11 cellular contexts compared by ENCODE assay signal in genomic region chr13:98172570-98173405, GRCh38.
DNase-seq lines count a peak whose midpoint lies in the region; ATAC-seq and TF ChIP-seq lines count a peak whose summit lies in the region.
"Had no signal": no experiment of that assay in that cellular context is flagged by ENCODE, and none has a peak within 500 bp of the region (broad histone marks: within the 10 kb centered on the region; RNA-seq: fewer than 3 reads in every experiment).

No MANE protein-coding gene starts in this region.

- H3K9me3 ChIP-seq in HUES6 (ENCODE audit: control insufficient read depth, insufficient read depth, low read depth, low read length) (no peaks in the 10 kb centered on the region), stomach smooth muscle (ENCODE audit: control insufficient read depth in 2 of 2, low read length in 2 of 2) (no peaks in the 10 kb centered on the region)

- DNase-seq in choroid plexus epithelial cell (ENCODE audit: low read depth) (peak; percentile 56), left kidney (ENCODE audit: low read depth, low spot score) (peak; percentile 36), RWPE1 (ENCODE audit: low spot score) (no peak), COR-L47 (lab: John Stamatoyannopoulos, UW) (no peak)
- DNase-seq in stimulated activated naive CD8-positive, alpha-beta T cell treated with anti-CD3 and anti-CD28 coated beads, Interleukin-15, Interleukin-2, amounts not matched to agents 100 U/mL and 50 U/mL, for 24 hours = no peak
- DNase-seq: activated T-cell treated with anti-CD3 and anti-CD28 coated beads, Interleukin-2, amount 50 U/mL, for 4 hours; Karpas-422; SHP77 treated with DMSO at 0.1 percent for 48 hours had no signal

- H3K9ac ChIP-seq in HUES6 (ENCODE audit: low read length) (peak overlapping the region; percentile 5), stomach smooth muscle (ENCODE audit: low read length in 2 of 2) (peak overlapping the region; percentile 39 to 55)

- H3K36me3 ChIP-seq in HUES6 (ENCODE audit: control insufficient read depth, insufficient read depth, low read length) (no peaks in the 10 kb centered on the region), stomach smooth muscle (ENCODE audit: control insufficient read depth in 2 of 2, insufficient read depth in 2 of 2, low read length in 2 of 2) (no peaks in the 10 kb centered on the region)

- TF ChIP-seq CTCF in choroid plexus epithelial cell (conservative IDR thresholded peaks at IDR 0.05; ENCODE audit: low read depth, low read length) (no peak), RWPE1 (conservative IDR thresholded peaks at IDR 0.05; ENCODE audit: low read depth) (no peak)

- peaks cover 39% of the 10 kb centered on the region for H3K4me1 ChIP-seq in HUES6 (ENCODE audit: control insufficient read depth, insufficient read depth, low read length)
- H3K4me1 ChIP-seq in stomach smooth muscle (ENCODE audit: control insufficient read depth, insufficient read depth, low read length) = peaks cover 29% of the 10 kb centered on the region

- H3K27me3 ChIP-seq in HUES6 (ENCODE audit: control insufficient read depth, insufficient read depth, low read length) (no peaks in the 10 kb centered on the region), stomach smooth muscle (ENCODE audit: control insufficient read depth in 1 of 2, insufficient read depth in 2 of 2, low read length in 2 of 2) (no peaks in the 10 kb centered on the region)

- ATAC-seq in stimulated activated naive CD8-positive, alpha-beta T cell treated with anti-CD3 and anti-CD28 coated beads, Interleukin-15, Interleukin-2, amounts not matched to agents 100 U/mL and 50 U/mL, for 24 hours = no peak
- ATAC-seq in GM19351 (IDR thresholded peaks at IDR 0.05; ENCODE audit: unreplicated experiment) = no peak
- ATAC-seq: activated T-cell treated with anti-CD3 and anti-CD28 coated beads, Interleukin-2, amount 50 U/mL, for 4 hours had no signal

- no peak overlapping the region; the same call in 1 of the 2 replicates for H3K27ac ChIP-seq in HUES6 (ENCODE audit: low read depth, low read length)
- peak overlapping the region; percentile 53 for H3K27ac ChIP-seq in stomach smooth muscle (ENCODE audit: low read length)
- no peak overlapping the region for H3K27ac ChIP-seq in RWPE1

- H3K4me3 ChIP-seq in HUES6 (ENCODE audit: low read depth, low read length) (no peak overlapping the region), choroid plexus epithelial cell (ENCODE audit: low read depth, low read length) (no peak overlapping the region), stomach smooth muscle (ENCODE audit: low read length in 2 of 2) (peak overlapping the region; percentile 54 to 65)

- POLR2A ChIA-PET in RWPE1 (lab: Yijun Ruan, JAX; ENCODE audit: low non-redundant PET) = no interaction called here

- CTCF ChIA-PET in RWPE1 (lab: Yijun Ruan, JAX) = interaction anchor here (0.6 kb wide), 1 partner anchor 259 kb away, joined by 3 read pairs; no protein-coding TSS in a partner anchor

Comparison
In these comparisons a context has a peak if more than half of its experiments do, and no peak if none do; other contexts are left out.
1. H3K4me3 ChIP-seq: peak in stomach smooth muscle (2 of 2); none in HUES6 (single experiment) and choroid plexus epithelial cell (single experiment).
2. DNase-seq: peak in choroid plexus epithelial cell (single experiment) and left kidney (single experiment); none in stimulated activated naive CD8-positive, alpha-beta T cell treated with anti-CD3 and anti-CD28 coated beads, Interleukin-15, Interleukin-2, amounts not matched to agents 100 U/mL and 50 U/mL, for 24 hours (single experiment), RWPE1 (single experiment) and COR-L47 (single experiment).